Comparison of ENCODE assay signal across 21 cellular contexts in genomic region chr17:73089918-73090317, GRCh38. TPM values are rescaled to one million over a fixed set of nuclear protein-coding genes. Genes with fewer than 3 reads are reported as not detected.
DNase-seq lines count a peak whose midpoint lies in the region; ATAC-seq and TF ChIP-seq lines count a peak whose summit lies in the region.
"Had no signal": no experiment of that assay in that cellular context is flagged by ENCODE, and none has a peak within 500 bp of the region (broad histone marks: within the 10 kb centered on the region; RNA-seq: fewer than 3 reads in every experiment).

No MANE protein-coding gene starts in this region.

- peak overlapping the region; percentile 37 for H3K27ac Mint-ChIP-seq in WTC11
- H3K27ac Mint-ChIP-seq: dendritic cell treated with granulocyte-macrophage colony-stimulating factor and Interleukin-4, amounts not matched to agents 40 ng/mL and 50 ng/mL, for 4 days had no signal

- in situ Hi-C loops in GM23248 (cut with MboI), result no loop called here

- no peaks in the 10 kb centered on the region for H3K9me3 Mint-ChIP-seq in WTC11
- H3K9me3 Mint-ChIP-seq: dendritic cell treated with granulocyte-macrophage colony-stimulating factor and Interleukin-4, amounts not matched to agents 40 ng/mL and 50 ng/mL, for 4 days; neural crest cell had no signal

- no peak overlapping the region for H3K4me3 ChIP-seq in esophagus muscularis mucosa
- no peak overlapping the region for H3K4me3 ChIP-seq in GM23248
- H3K4me3 ChIP-seq: ascending aorta, SJSA1, upper lobe of left lung had no signal

- H3K4me3 Mint-ChIP-seq in WTC11, result no peak overlapping the region
- H3K4me3 Mint-ChIP-seq: dendritic cell treated with granulocyte-macrophage colony-stimulating factor and Interleukin-4, amounts not matched to agents 40 ng/mL and 50 ng/mL, for 4 days; neural crest cell had no signal

- no peak overlapping the region for H3K4me2 ChIP-seq in GM23248 (ENCODE audit: unreplicated experiment)

- TF ChIP-seq CTCF in WTC11 (IDR thresholded peaks at IDR 0.05) (no peak), esophagus muscularis mucosa (IDR thresholded peaks at IDR 0.05) (no peak)

- no peaks in the 10 kb centered on the region for H3K79me2 ChIP-seq in GM23248 (ENCODE audit: insufficient read depth)

- peaks cover 13% of the 10 kb centered on the region for H3K36me3 Mint-ChIP-seq in WTC11

- no peaks in the 10 kb centered on the region for H3F3A ChIP-seq in GM23248 (ENCODE audit: insufficient read depth)

- peaks cover 4 to 35% (median 14%) of the 10 kb centered on the region in 4 donors for H3K36me3 ChIP-seq in esophagus muscularis mucosa
- H3K36me3 ChIP-seq in GM23248 (ENCODE audit: low read depth), result no peaks in the 10 kb centered on the region
- H3K36me3 ChIP-seq: SJSA1 had no signal

- POLR2A ChIA-PET in WTC11 (lab: Charles Lee), result interaction anchor here (0.6 to 0.7 kb wide), 2 partner anchors 72 to 937 kb away, joined by 3 read pairs; no protein-coding TSS in a partner anchor

- H3K27me3 ChIP-seq in esophagus muscularis mucosa (no peaks in the 10 kb centered on the region), GM23248 (replicated peaks; ENCODE audit: insufficient read depth) (no peaks in the 10 kb centered on the region)
- H3K27me3 ChIP-seq: ascending aorta, SJSA1, upper lobe of left lung had no signal

- H4K20me1 ChIP-seq in GM23248 (ENCODE audit: insufficient read depth), result no peaks in the 10 kb centered on the region

- H2AFZ ChIP-seq in GM23248, result no peak overlapping the region

- no peak for ATAC-seq in WTC11
- no peak for ATAC-seq in GM19452 (IDR thresholded peaks at IDR 0.05; ENCODE audit: unreplicated experiment)
- ATAC-seq: PC-3 had no signal

- 68% methylated on average over 5 of the region's 5 CpGs for WGBS in esophagus muscularis mucosa
- 26 to 40% methylated on average over 5 of the region's 5 CpGs for WGBS in GM23248 (ENCODE audit: low coverage in 1 of 2, low lambda C conversion rate in 2 of 2, missing lambda C conversion rate in 2 of 2), 2 experiments

- no peak for TF ChIP-seq EP300 in esophagus muscularis mucosa (IDR thresholded peaks at IDR 0.05)

- H3K9me2 ChIP-seq in GM23248 (ENCODE audit: insufficient read depth), result no peaks in the 10 kb centered on the region

- peaks cover 5 to 40% (median 38%) of the 10 kb centered on the region in 4 donors for H3K4me1 ChIP-seq in esophagus muscularis mucosa
- no peaks in the 10 kb centered on the region for H3K4me1 ChIP-seq in GM23248 (ENCODE audit: insufficient read depth)

- H3K27me3 Mint-ChIP-seq in WTC11 (ENCODE audit: low read depth), result no peaks in the 10 kb centered on the region; the same call in 1 of the 2 replicates
- H3K27me3 Mint-ChIP-seq: dendritic cell treated with granulocyte-macrophage colony-stimulating factor and Interleukin-4, amounts not matched to agents 40 ng/mL and 50 ng/mL, for 4 days had no signal

- intact Hi-C loops in esophagus muscularis mucosa (cut with DNase I), result no loop called here

- peaks cover 23% of the 10 kb centered on the region for H3K4me1 Mint-ChIP-seq in WTC11

- no peak for DNase-seq in WTC11 (ENCODE audit: low spot score)
- DNase-seq in esophagus muscularis mucosa (ENCODE audit: extremely low spot score), result no peak
- DNase-seq in midbrain (lab: John Stamatoyannopoulos, UW), result peak; percentile 94
- DNase-seq in GM23248, result no peak
- DNase-seq in SW 1271 (lab: John Stamatoyannopoulos, UW), result no peak
- no peak for DNase-seq in stimulated activated naive CD4-positive, alpha-beta T cell treated with Interleukin-2 at 50 U/mL for 16 hours (lab: John Stamatoyannopoulos, UW)
- DNase-seq: activated CD4-positive, alpha-beta T cell treated with anti-CD3 and anti-CD28 coated beads for 48 hours; activated naive CD4-positive, alpha-beta T cell; DMS53; HCEC 1CT; mammary epithelial cell; NCI-H1092 treated with DMSO at 0.1 percent for 48 hours; NCI-H526 treated with DMSO at 0.1 percent for 48 hours; PC-3 had no signal

- no peak overlapping the region for H3K9ac ChIP-seq in GM23248

- CTCF ChIA-PET in WTC11 (lab: Charles Lee), result interaction anchor here (1.6 kb wide), 1 partner anchor 67 kb away, joined by 5 read pairs; no protein-coding TSS in a partner anchor

- no peak for TF ChIP-seq POLR2A in esophagus muscularis mucosa (IDR thresholded peaks at IDR 0.05; ENCODE audit: low read depth)

- H3K9me3 ChIP-seq in esophagus muscularis mucosa (no peaks in the 10 kb centered on the region), GM23248 (ENCODE audit: low read depth) (no peaks in the 10 kb centered on the region)
- H3K9me3 ChIP-seq: ascending aorta, SJSA1, upper lobe of left lung had no signal

- H3K27ac ChIP-seq in esophagus muscularis mucosa (replicated peaks in 1 of 4), result peak overlapping the region; percentile 31 to 81 (median 69)
- H3K27ac ChIP-seq in temporal lobe (ENCODE audit: low read depth, low read length), result peak overlapping the region; percentile 100
- no peak overlapping the region for H3K27ac ChIP-seq in GM23248
- H3K27ac ChIP-seq: SJSA1, upper lobe of left lung had no signal

TF ChIP-seq in WTC11, 78 proteins besides CTCF, POLR2A, EP300 and RAD21:
- TF ChIP-seq CBFB (CRISPR knock-in tag; IDR thresholded peaks at IDR 0.05; ENCODE audit: low read depth) (no peak), ZSCAN18 (CRISPR knock-in tag; IDR thresholded peaks at IDR 0.05) (no peak), HMGA2 (CRISPR knock-in tag; IDR thresholded peaks at IDR 0.05) (no peak), ZBTB21 (CRISPR knock-in tag; IDR thresholded peaks at IDR 0.05; ENCODE audit: borderline replicate concordance) (no peak), FOXK1 (CRISPR knock-in tag; IDR thresholded peaks at IDR 0.05) (no peak), NR2C2 (CRISPR knock-in tag; IDR thresholded peaks at IDR 0.05) (no peak), E2F1 (CRISPR knock-in tag; IDR thresholded peaks at IDR 0.05) (no peak), JAZF1 (CRISPR knock-in tag; IDR thresholded peaks at IDR 0.05) (no peak), NR3C1 (CRISPR knock-in tag; conservative IDR thresholded peaks at IDR 0.05; ENCODE audit: low read depth) (no peak)
TF ChIP-seq in WTC11: peak in this region for 0.

RNA-seq across cellular contexts. Expression of gene SLC39A11, which starts 2.6 kb away (rescaled TPM):
- total RNA-seq in WTC11 (2021) (18.9 to 25.5 TPM (median 22.3 TPM) in 3 replicates), esophagus muscularis mucosa (10 to 100 TPM in 3 of 4 donors, 1 to 10 TPM in 1; 7.5 to 20.2 (median 18.4) TPM), temporal lobe (4.9 TPM)
- 11.7 and 15.2 TPM in 2 replicates for total RNA-seq in GM23248 (2014; rRNA removed; shearing (Covaris generic))
- 15.6 and 16.4 TPM in 2 replicates for polyA plus RNA-seq in GM23248 (2016; fragmentation: Nextera tagmentation; extraction: Ambion mirVana)
